Comparison of ENCODE assay signal across 8 cellular contexts in genomic region chr17:58005031-58005727, GRCh38. TPM values are rescaled to one million over a fixed set of nuclear protein-coding genes. Genes with fewer than 3 reads are reported as not detected.
DNase-seq lines count a peak whose midpoint lies in the region; ATAC-seq and TF ChIP-seq lines count a peak whose summit lies in the region.

No MANE protein-coding gene starts in this region.

- TF ChIP-seq CTCF in left ventricle myocardium inferior (IDR thresholded peaks at IDR 0.05; ENCODE audit: borderline replicate concordance) (no peak), right lobe of liver (IDR thresholded peaks at IDR 0.05) (no peak)

- H3K9me3 ChIP-seq in left ventricle myocardium inferior (replicated peaks) (no peaks in the 10 kb centered on the region), right lobe of liver (no peaks in the 10 kb centered on the region)

- 59% methylated on average over 11 of the region's 12 CpGs for WGBS in right lobe of liver (ENCODE audit: insufficient coverage, low coverage, low lambda C conversion rate, missing lambda C conversion rate)

- ATAC-seq in Right ventricle myocardium superior (ENCODE audit: poor library complexity), result no peak
- ATAC-seq in right lobe of liver, result no peak

- TF ChIP-seq POLR2A in right lobe of liver (IDR thresholded peaks at IDR 0.05), result no peak

- H3K4me1 ChIP-seq in left ventricle myocardium inferior (peaks cover 77% of the 10 kb centered on the region), right lobe of liver (peaks cover 0 to 30% (median 12%) of the 10 kb centered on the region in 4 donors)

- H3K36me3 ChIP-seq in left ventricle myocardium inferior (peaks cover 51% of the 10 kb centered on the region), right lobe of liver (peaks cover 0 to 46% (median 27%) of the 10 kb centered on the region in 4 donors)

- H3K4me3 ChIP-seq in left ventricle myocardium inferior, result peak overlapping the region; percentile 96
- H3K4me3 ChIP-seq in right lobe of liver, result peak overlapping the region; percentile 89 to 98 (median 94)

- H3K9me3 Mint-ChIP-seq in activated T-helper 2 cell treated with anti-CD3 and anti-CD28 coated beads, Interferon-gamma antibody, Interleukin-2, Interleukin-4, amounts not matched to agents 10 μg/mL and 5 μg/mL and 100 μg/mL, durations not matched to agents 14 hours and 24 hours and 36 hours, result no peaks in the 10 kb centered on the region

- peaks cover 83% of the 10 kb centered on the region for H3K36me3 Mint-ChIP-seq in activated T-helper 2 cell treated with anti-CD3 and anti-CD28 coated beads, Interferon-gamma antibody, Interleukin-2, Interleukin-4, amounts not matched to agents 10 μg/mL and 5 μg/mL and 100 μg/mL, durations not matched to agents 14 hours and 24 hours and 36 hours (ENCODE audit: low read depth)

- DNase-seq in left ventricle myocardium inferior (no peak), Right ventricle myocardium superior (no peak), right lobe of liver (no peak), NCI-H1436 (lab: John Stamatoyannopoulos, UW) (no peak), NCI-H1092 (lab: John Stamatoyannopoulos, UW) (no peak), NAMALWA (ENCODE audit: low spot score) (no peak), NCI-H187 (lab: John Stamatoyannopoulos, UW) (no peak)
- no peak for DNase-seq in activated T-helper 2 cell treated with anti-CD3 and anti-CD28 coated beads, Interferon-gamma antibody, Interleukin-2, Interleukin-4, amounts not matched to agents 10 μg/mL and 5 μg/mL and 100 μg/mL, durations not matched to agents 14 hours and 24 hours and 36 hours (ENCODE audit: low spot score)

- intact Hi-C loops in left ventricle myocardium inferior (cut with micrococcal nuclease) (loop anchor here (10.0 kb wide), 1 partner anchor 110 kb away; no protein-coding TSS in a partner anchor), Right ventricle myocardium superior (cut with DNase I) (loop anchor here (5.0 kb wide), 1 partner anchor 107 kb away; no protein-coding TSS in a partner anchor), right lobe of liver (cut with DNase I) (no loop called here)
- intact Hi-C loops in activated T-helper 2 cell treated with anti-CD3 and anti-CD28 coated beads, Interferon-gamma antibody, Interleukin-2, Interleukin-4, amounts not matched to agents 10 μg/mL and 5 μg/mL and 100 μg/mL, durations not matched to agents 14 hours and 24 hours and 36 hours (cut with micrococcal nuclease), result loop anchor here (5.0 to 10.0 kb wide), 2 partner anchors 330 to 1028 kb away; partner anchors contain the start of gene SCPEP1

- H3K4me1 Mint-ChIP-seq in activated T-helper 2 cell treated with anti-CD3 and anti-CD28 coated beads, Interferon-gamma antibody, Interleukin-2, Interleukin-4, amounts not matched to agents 10 μg/mL and 5 μg/mL and 100 μg/mL, durations not matched to agents 14 hours and 24 hours and 36 hours (ENCODE audit: low read depth), result peaks cover 52% of the 10 kb centered on the region

- H3K27me3 ChIP-seq in left ventricle myocardium inferior (ENCODE audit: low read depth), result no peaks in the 10 kb centered on the region
- H3K27me3 ChIP-seq in right lobe of liver, result no peaks in the 10 kb centered on the region

- peak overlapping the region; percentile 99 for H3K27ac Mint-ChIP-seq in activated T-helper 2 cell treated with anti-CD3 and anti-CD28 coated beads, Interferon-gamma antibody, Interleukin-2, Interleukin-4, amounts not matched to agents 10 μg/mL and 5 μg/mL and 100 μg/mL, durations not matched to agents 14 hours and 24 hours and 36 hours

- H3K27me3 Mint-ChIP-seq in activated T-helper 2 cell treated with anti-CD3 and anti-CD28 coated beads, Interferon-gamma antibody, Interleukin-2, Interleukin-4, amounts not matched to agents 10 μg/mL and 5 μg/mL and 100 μg/mL, durations not matched to agents 14 hours and 24 hours and 36 hours (ENCODE audit: low read depth), result no peaks in the 10 kb centered on the region

- H3K4me3 Mint-ChIP-seq in activated T-helper 2 cell treated with anti-CD3 and anti-CD28 coated beads, Interferon-gamma antibody, Interleukin-2, Interleukin-4, amounts not matched to agents 10 μg/mL and 5 μg/mL and 100 μg/mL, durations not matched to agents 14 hours and 24 hours and 36 hours (ENCODE audit: low read depth), result peak overlapping the region; percentile 94

- peak overlapping the region; percentile 7 for H3K27ac ChIP-seq in left ventricle myocardium inferior (replicated peaks)
- no peak overlapping the region for H3K27ac ChIP-seq in right lobe of liver

RNA-seq across cellular contexts. Expression of gene SRSF1, which starts 1.9 kb away (rescaled TPM):
- total RNA-seq in left ventricle myocardium inferior, result 92.4 TPM
- 90.9 TPM for total RNA-seq in Right ventricle myocardium superior
- 448 and 450 TPM in 2 replicates for total RNA-seq in activated T-helper 2 cell treated with anti-CD3 and anti-CD28 coated beads, Interferon-gamma antibody, Interleukin-2, Interleukin-4, amounts not matched to agents 10 μg/mL and 5 μg/mL and 100 μg/mL, durations not matched to agents 14 hours and 24 hours and 36 hours
- 10 to 100 TPM; 55.7 to 92.0 (median 80.0) TPM for total RNA-seq in right lobe of liver

RNA-seq across cellular contexts. Expression of gene VEZF1, which starts 17.1 kb away (rescaled TPM):
- total RNA-seq in left ventricle myocardium inferior, result 77.2 TPM
- 73.7 TPM for total RNA-seq in Right ventricle myocardium superior
- 37.1 and 38.7 TPM in 2 replicates for total RNA-seq in activated T-helper 2 cell treated with anti-CD3 and anti-CD28 coated beads, Interferon-gamma antibody, Interleukin-2, Interleukin-4, amounts not matched to agents 10 μg/mL and 5 μg/mL and 100 μg/mL, durations not matched to agents 14 hours and 24 hours and 36 hours
- 10 to 100 TPM; 13.0 to 19.3 (median 14.6) TPM for total RNA-seq in right lobe of liver

RNA-seq across cellular contexts. Expression of gene CUEDC1, which starts 50.0 kb away (rescaled TPM):
- 43.2 TPM for total RNA-seq in left ventricle myocardium inferior
- total RNA-seq in Right ventricle myocardium superior, result 44.6 TPM
- 0.30 and 0.34 TPM in 2 replicates for total RNA-seq in activated T-helper 2 cell treated with anti-CD3 and anti-CD28 coated beads, Interferon-gamma antibody, Interleukin-2, Interleukin-4, amounts not matched to agents 10 μg/mL and 5 μg/mL and 100 μg/mL, durations not matched to agents 14 hours and 24 hours and 36 hours
- total RNA-seq in right lobe of liver, result 1 to 10 TPM; 4.0 to 8.5 (median 5.5) TPM

Comparison
In these comparisons a context has a peak if more than half of its experiments do, and no peak if none do; other contexts are left out.
1. intact Hi-C loops: an anchor here in left ventricle myocardium inferior (10.0 kb wide), Right ventricle myocardium superior (5.0 kb wide) and activated T-helper 2 cell treated with anti-CD3 and anti-CD28 coated beads, Interferon-gamma antibody, Interleukin-2, Interleukin-4, amounts not matched to agents 10 μg/mL and 5 μg/mL and 100 μg/mL, durations not matched to agents 14 hours and 24 hours and 36 hours (5.0 to 10.0 kb wide); none called in right lobe of liver.